Comparison of ENCODE assay signal across 8 cellular contexts in genomic region chr1:146369940-146370339, GRCh38.
DNase-seq lines count a peak whose midpoint lies in the region; ATAC-seq and TF ChIP-seq lines count a peak whose summit lies in the region.
"Not testable (repeated sequence)": the region's sequence is repeated elsewhere in the genome, so short reads cannot be mapped to it uniquely, and the experiment has no call there.

No MANE protein-coding gene starts in this region.

- H3K36me3 Mint-ChIP-seq in brain; naive thymus-derived CD4-positive, alpha-beta T cell: not testable (repeated sequence)

- H3K4me3 ChIP-seq in A673 (ENCODE audit: low read depth, low read length, poor library complexity, severe bottlenecking) = peak overlapping the region; percentile 36
- H3K4me3 ChIP-seq in HFF-Myc (replicated peaks; ENCODE audit: low read depth, low read length) = 0 out of 2 replicates have a peak overlapping the region, but pooled peaks have one; percentile 15
- peak overlapping the region; percentile 39 for H3K4me3 ChIP-seq in naive thymus-derived CD4-positive, alpha-beta T cell (ENCODE audit: low read length)

- CTCF ChIA-PET in A673 (lab: Charles Lee); naive thymus-derived CD4-positive, alpha-beta T cell (lab: Charles Lee): not testable (repeated sequence)

- DNase-seq in A673 (ENCODE audit: low spot score) (peak; percentile 58), NCI-H82 (lab: John Stamatoyannopoulos, UW) (peak; percentile 73), head of caudate nucleus (peak; percentile 6 to 76 (median 52))
- not testable (repeated sequence) for DNase-seq in HFF-Myc (ENCODE audit: extremely low read depth, low read depth)
- DNase-seq in activated CD4-positive, alpha-beta T cell treated with anti-CD3 and anti-CD28 coated beads, Interleukin-2, amount 50 U/mL, for 4 hours = peak; percentile 23 to 32
- peak; percentile 29 to 61 (median 49) for DNase-seq in naive thymus-derived CD4-positive, alpha-beta T cell
- DNase-seq in stimulated activated CD4-positive, alpha-beta T cell treated with anti-CD3 and anti-CD28 coated beads, Interleukin-2, amount 100 ng/mL, for 4 hours (ENCODE audit: low read depth) = peak; percentile 28

- not testable (repeated sequence) for TF ChIP-seq CTCF in A673 (conservative IDR thresholded peaks at IDR 0.05; ENCODE audit: low read depth, low read length); HFF-Myc (IDR thresholded peaks at IDR 0.05; ENCODE audit: low read depth, low read length, missing control alignments); brain (conservative IDR thresholded peaks at IDR 0.05)

- not testable (repeated sequence) for BruUV-seq in A673 (replicated peaks; lab: Mats Ljungman, UMichigan)

- H3K4me1 Mint-ChIP-seq in brain = peaks cover 14% of the 10 kb centered on the region
- not testable (repeated sequence) for H3K4me1 Mint-ChIP-seq in naive thymus-derived CD4-positive, alpha-beta T cell

- H3K4me3 Mint-ChIP-seq in brain = peak overlapping the region; percentile 43 to 87 (median 81)
- H3K4me3 Mint-ChIP-seq in naive thymus-derived CD4-positive, alpha-beta T cell = peak overlapping the region; percentile 80 to 89 (median 86)

- intact Hi-C loops in A673 (cut with micrococcal nuclease; ENCODE audit: unreplicated experiment); head of caudate nucleus (cut with DNase I); naive thymus-derived CD4-positive, alpha-beta T cell (cut with micrococcal nuclease): not testable (repeated sequence)

- not testable (repeated sequence) for H3K27me3 Mint-ChIP-seq in brain; naive thymus-derived CD4-positive, alpha-beta T cell

- POLR2A ChIA-PET in A673 (lab: Charles Lee; ENCODE audit: low non-redundant PET); naive thymus-derived CD4-positive, alpha-beta T cell (lab: Charles Lee): not testable (repeated sequence)

- H3K36me3 ChIP-seq in A673 (ENCODE audit: insufficient read depth, low read length, poor library complexity, severe bottlenecking); naive thymus-derived CD4-positive, alpha-beta T cell (ENCODE audit: control insufficient read depth in 2 of 3, insufficient read depth in 3 of 3, low read length in 3 of 3): not testable (repeated sequence)

- H3K27ac ChIP-seq in A673 (ENCODE audit: low read depth, low read length, poor library complexity, severe bottlenecking) = not testable (repeated sequence)
- H3K27ac ChIP-seq in naive thymus-derived CD4-positive, alpha-beta T cell (ENCODE audit: low read depth, low read length) = peak overlapping the region; percentile 58

- H3K27ac Mint-ChIP-seq in brain = peak overlapping the region in 3 of 5 experiments; percentile 59 to 94 (median 84)
- peak overlapping the region; percentile 83 to 94 (median 92) for H3K27ac Mint-ChIP-seq in naive thymus-derived CD4-positive, alpha-beta T cell

- H3K9me3 ChIP-seq in A673 (ENCODE audit: low read depth, low read length, poor library complexity, severe bottlenecking); naive thymus-derived CD4-positive, alpha-beta T cell (ENCODE audit: control insufficient read depth in 2 of 3, low read length in 3 of 3): not testable (repeated sequence)

- ATAC-seq in naive thymus-derived CD4-positive, alpha-beta T cell = not testable (repeated sequence)

- not testable (repeated sequence) for H3K27me3 ChIP-seq in A673 (replicated peaks; ENCODE audit: insufficient read depth, low read depth, low read length, poor library complexity); naive thymus-derived CD4-positive, alpha-beta T cell (ENCODE audit: control insufficient read depth in 2 of 2, insufficient read depth in 2 of 2, low read length in 2 of 2)

- not testable (repeated sequence) for H3K4me1 ChIP-seq in A673 (ENCODE audit: insufficient read depth, low read length, poor library complexity, severe bottlenecking); naive thymus-derived CD4-positive, alpha-beta T cell (ENCODE audit: control insufficient read depth in 2 of 2, insufficient read depth in 2 of 2, low read length in 2 of 2)

- not testable (repeated sequence) for H3K9me3 Mint-ChIP-seq in brain; naive thymus-derived CD4-positive, alpha-beta T cell
